1 cellular context compared by ENCODE assay signal in the genomic region with DNA sequence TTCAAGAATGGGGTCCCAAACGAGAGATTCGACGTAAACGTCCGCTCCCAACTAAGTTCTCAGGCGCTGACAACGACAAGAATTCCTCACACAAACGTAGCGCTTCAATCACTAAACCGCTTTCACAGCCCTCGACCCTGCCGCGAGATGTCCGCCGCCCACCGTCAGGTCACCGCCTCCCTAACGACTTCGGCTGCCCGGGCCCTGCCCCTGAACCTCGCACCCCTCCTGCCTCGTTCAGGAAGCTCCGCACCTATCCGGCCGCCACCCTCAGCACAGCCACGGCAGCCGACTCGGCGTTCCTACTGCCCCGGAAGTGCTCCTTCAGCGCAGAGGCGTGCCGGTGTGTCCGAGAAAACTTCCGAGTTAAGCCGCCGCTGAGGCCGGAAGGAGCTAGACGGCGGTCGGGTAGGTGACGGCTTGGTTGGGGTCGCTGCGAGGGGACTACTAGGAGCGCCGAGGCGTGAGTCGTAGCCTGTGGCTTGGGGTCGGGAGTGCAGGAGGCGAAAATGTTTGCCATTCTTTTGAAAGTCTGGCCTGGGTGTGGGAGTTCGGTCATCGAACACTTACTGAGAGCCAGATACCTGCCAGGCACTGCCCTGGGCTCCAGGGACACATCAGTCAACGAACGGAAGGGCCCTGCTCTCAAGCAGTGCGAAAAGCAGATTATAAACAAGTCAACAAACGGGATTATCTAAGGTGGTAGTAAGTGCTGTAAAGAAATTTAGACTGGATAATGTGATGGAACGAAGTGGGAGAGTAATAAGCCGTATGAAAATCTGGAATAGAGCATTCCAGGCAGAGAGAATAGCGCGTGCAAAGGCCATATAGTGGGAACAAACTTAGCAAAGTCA.
A peak's percentile ranks its signal among the peaks of the same experiment; 100 is the strongest.
TF ChIP-seq lines count a peak whose summit lies in the region.

FAM114A2 (minus strand) TSS at position 307 of the 854 bp plus-strand sequence. CDS start 3,957 bp downstream, outside the sequence.
MFAP3 (plus strand) TSS at position 364 of the 854 bp plus-strand sequence. CDS start 10,756 bp downstream, outside the sequence.

TF ChIP-seq in HepG2, 621 proteins besides CTCF, POLR2A, EP300 and RAD21 (continued from another document):
- TF ChIP-seq, protein P1, sequence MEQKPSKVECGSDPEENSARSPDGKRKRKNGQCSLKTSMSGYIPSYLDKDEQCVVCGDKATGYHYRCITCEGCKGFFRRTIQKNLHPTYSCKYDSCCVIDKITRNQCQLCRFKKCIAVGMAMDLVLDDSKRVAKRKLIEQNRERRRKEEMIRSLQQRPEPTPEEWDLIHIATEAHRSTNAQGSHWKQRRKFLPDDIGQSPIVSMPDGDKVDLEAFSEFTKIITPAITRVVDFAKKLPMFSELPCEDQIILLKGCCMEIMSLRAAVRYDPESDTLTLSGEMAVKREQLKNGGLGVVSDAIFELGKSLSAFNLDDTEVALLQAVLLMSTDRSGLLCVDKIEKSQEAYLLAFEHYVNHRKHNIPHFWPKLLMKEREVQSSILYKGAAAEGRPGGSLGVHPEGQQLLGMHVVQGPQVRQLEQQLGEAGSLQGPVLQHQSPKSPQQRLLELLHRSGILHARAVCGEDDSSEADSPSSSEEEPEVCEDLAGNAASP (CRISPR knock-in tag; IDR thresholded peaks at IDR 0.05; ENCODE audit: borderline replicate concordance), result peak; percentile 74
- peak; percentile 71; the same call in 1 of the 2 replicates for TF ChIP-seq ZFP36L1 (CRISPR knock-in tag; IDR thresholded peaks at IDR 0.05)
- TF ChIP-seq ZNF180 (CRISPR knock-in tag; IDR thresholded peaks at IDR 0.05; ENCODE audit: borderline replicate concordance, low read depth), result no peak
- peak; percentile 97; the same call in 1 of the 2 replicates for TF ChIP-seq REPIN1 (CRISPR knock-in tag; IDR thresholded peaks at IDR 0.05; ENCODE audit: borderline replicate concordance, low read depth)
- no peak for TF ChIP-seq NFE2L1 (CRISPR knock-in tag; IDR thresholded peaks at IDR 0.05; ENCODE audit: borderline replicate concordance)
- TF ChIP-seq MED1 (CRISPR knock-in tag; IDR thresholded peaks at IDR 0.05), result peak; percentile 57; the same call in 1 of the 2 replicates
- TF ChIP-seq HNRNPK (IDR thresholded peaks at IDR 0.05; ENCODE audit: low read depth, low read length, poor library complexity, severe bottlenecking), result no peak
- TF ChIP-seq KDM1A (CRISPR knock-in tag; IDR thresholded peaks at IDR 0.05), result no peak
- no peak for TF ChIP-seq ZNF652 (CRISPR knock-in tag; IDR thresholded peaks at IDR 0.05; ENCODE audit: borderline replicate concordance, low read depth)
- TF ChIP-seq, protein P2, sequence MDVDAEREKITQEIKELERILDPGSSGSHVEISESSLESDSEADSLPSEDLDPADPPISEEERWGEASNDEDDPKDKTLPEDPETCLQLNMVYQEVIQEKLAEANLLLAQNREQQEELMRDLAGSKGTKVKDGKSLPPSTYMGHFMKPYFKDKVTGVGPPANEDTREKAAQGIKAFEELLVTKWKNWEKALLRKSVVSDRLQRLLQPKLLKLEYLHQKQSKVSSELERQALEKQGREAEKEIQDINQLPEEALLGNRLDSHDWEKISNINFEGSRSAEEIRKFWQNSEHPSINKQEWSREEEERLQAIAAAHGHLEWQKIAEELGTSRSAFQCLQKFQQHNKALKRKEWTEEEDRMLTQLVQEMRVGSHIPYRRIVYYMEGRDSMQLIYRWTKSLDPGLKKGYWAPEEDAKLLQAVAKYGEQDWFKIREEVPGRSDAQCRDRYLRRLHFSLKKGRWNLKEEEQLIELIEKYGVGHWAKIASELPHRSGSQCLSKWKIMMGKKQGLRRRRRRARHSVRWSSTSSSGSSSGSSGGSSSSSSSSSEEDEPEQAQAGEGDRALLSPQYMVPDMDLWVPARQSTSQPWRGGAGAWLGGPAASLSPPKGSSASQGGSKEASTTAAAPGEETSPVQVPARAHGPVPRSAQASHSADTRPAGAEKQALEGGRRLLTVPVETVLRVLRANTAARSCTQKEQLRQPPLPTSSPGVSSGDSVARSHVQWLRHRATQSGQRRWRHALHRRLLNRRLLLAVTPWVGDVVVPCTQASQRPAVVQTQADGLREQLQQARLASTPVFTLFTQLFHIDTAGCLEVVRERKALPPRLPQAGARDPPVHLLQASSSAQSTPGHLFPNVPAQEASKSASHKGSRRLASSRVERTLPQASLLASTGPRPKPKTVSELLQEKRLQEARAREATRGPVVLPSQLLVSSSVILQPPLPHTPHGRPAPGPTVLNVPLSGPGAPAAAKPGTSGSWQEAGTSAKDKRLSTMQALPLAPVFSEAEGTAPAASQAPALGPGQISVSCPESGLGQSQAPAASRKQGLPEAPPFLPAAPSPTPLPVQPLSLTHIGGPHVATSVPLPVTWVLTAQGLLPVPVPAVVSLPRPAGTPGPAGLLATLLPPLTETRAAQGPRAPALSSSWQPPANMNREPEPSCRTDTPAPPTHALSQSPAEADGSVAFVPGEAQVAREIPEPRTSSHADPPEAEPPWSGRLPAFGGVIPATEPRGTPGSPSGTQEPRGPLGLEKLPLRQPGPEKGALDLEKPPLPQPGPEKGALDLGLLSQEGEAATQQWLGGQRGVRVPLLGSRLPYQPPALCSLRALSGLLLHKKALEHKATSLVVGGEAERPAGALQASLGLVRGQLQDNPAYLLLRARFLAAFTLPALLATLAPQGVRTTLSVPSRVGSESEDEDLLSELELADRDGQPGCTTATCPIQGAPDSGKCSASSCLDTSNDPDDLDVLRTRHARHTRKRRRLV (CRISPR knock-in tag; IDR thresholded peaks at IDR 0.05), result no peak
- TF ChIP-seq, protein P3, sequence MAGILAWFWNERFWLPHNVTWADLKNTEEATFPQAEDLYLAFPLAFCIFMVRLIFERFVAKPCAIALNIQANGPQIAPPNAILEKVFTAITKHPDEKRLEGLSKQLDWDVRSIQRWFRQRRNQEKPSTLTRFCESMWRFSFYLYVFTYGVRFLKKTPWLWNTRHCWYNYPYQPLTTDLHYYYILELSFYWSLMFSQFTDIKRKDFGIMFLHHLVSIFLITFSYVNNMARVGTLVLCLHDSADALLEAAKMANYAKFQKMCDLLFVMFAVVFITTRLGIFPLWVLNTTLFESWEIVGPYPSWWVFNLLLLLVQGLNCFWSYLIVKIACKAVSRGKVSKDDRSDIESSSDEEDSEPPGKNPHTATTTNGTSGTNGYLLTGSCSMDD (CRISPR knock-in tag; IDR thresholded peaks at IDR 0.05), result no peak
- peak; percentile 43; the same call in 1 of the 2 replicates for TF ChIP-seq ZNF616 (CRISPR knock-in tag; IDR thresholded peaks at IDR 0.05; ENCODE audit: low read depth)
- TF ChIP-seq ZFP41 (CRISPR knock-in tag; IDR thresholded peaks at IDR 0.05; ENCODE audit: borderline replicate concordance), result peak; percentile 43; the same call in 1 of the 2 replicates
- no peak for TF ChIP-seq RBAK (CRISPR knock-in tag; IDR thresholded peaks at IDR 0.05)
- TF ChIP-seq NFKB2 (CRISPR knock-in tag; IDR thresholded peaks at IDR 0.05; ENCODE audit: borderline replicate concordance), result peak; percentile 93
- TF ChIP-seq, protein P4, sequence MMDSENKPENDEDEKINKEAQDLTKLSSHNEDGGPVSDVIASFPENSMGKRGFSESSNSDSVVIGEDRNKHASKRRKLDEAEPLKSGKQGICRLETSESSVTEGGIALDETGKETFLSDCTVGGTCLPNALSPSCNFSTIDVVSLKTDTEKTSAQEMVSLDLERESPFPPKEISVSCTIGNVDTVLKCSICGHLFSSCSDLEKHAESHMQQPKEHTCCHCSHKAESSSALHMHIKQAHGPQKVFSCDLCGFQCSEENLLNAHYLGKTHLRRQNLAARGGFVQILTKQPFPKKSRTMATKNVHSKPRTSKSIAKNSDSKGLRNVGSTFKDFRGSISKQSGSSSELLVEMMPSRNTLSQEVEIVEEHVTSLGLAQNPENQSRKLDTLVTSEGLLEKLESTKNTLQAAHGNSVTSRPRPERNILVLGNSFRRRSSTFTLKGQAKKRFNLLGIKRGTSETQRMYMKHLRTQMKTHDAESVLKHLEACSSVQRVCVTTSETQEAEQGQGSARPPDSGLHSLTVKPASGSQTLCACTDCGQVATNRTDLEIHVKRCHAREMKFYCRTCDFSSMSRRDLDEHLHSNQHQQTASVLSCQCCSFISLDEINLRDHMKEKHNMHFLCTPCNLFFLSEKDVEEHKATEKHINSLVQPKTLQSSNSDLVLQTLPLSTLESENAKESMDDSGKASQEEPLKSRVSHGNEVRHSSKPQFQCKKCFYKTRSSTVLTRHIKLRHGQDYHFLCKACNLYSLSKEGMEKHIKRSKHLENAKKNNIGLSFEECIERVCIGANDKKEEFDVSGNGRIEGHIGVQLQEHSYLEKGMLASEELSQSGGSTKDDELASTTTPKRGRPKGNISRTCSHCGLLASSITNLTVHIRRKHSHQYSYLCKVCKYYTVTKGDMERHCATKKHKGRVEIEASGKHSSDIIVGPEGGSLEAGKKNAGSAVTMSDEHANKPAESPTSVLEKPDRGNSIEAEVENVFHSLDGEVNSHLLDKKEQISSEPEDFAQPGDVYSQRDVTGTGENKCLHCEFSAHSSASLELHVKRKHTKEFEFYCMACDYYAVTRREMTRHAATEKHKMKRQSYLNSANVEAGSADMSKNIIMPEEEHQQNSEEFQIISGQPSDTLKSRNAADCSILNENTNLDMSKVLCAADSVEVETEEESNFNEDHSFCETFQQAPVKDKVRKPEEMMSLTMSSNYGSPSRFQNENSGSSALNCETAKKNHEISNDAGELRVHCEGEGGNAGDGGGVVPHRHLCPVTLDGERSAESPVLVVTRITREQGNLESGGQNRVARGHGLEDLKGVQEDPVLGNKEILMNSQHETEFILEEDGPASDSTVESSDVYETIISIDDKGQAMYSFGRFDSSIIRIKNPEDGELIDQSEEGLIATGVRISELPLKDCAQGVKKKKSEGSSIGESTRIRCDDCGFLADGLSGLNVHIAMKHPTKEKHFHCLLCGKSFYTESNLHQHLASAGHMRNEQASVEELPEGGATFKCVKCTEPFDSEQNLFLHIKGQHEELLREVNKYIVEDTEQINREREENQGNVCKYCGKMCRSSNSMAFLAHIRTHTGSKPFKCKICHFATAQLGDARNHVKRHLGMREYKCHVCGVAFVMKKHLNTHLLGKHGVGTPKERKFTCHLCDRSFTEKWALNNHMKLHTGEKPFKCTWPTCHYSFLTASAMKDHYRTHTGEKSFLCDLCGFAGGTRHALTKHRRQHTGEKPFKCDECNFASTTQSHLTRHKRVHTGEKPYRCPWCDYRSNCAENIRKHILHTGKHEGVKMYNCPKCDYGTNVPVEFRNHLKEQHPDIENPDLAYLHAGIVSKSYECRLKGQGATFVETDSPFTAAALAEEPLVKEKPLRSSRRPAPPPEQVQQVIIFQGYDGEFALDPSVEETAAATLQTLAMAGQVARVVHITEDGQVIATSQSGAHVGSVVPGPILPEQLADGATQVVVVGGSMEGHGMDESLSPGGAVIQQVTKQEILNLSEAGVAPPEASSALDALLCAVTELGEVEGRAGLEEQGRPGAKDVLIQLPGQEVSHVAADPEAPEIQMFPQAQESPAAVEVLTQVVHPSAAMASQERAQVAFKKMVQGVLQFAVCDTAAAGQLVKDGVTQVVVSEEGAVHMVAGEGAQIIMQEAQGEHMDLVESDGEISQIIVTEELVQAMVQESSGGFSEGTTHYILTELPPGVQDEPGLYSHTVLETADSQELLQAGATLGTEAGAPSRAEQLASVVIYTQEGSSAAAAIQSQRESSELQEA (CRISPR knock-in tag; IDR thresholded peaks at IDR 0.05; ENCODE audit: not compliant biosample characterization), result peak; percentile 95
- peak; percentile 69 for TF ChIP-seq HOXA5 (CRISPR knock-in tag; IDR thresholded peaks at IDR 0.05)
- peak; percentile 96 for TF ChIP-seq POLR2G (IDR thresholded peaks at IDR 0.05; ENCODE audit: low read depth, low read length)
- no peak for TF ChIP-seq HNRNPUL1 (IDR thresholded peaks at IDR 0.05; ENCODE audit: low read depth, low read length)
